In genomic region chr11:108819957-108820356, GRCh38 we compare ENCODE assay signal across 19 cellular contexts.
"Had no signal": no experiment of that assay in that cellular context is flagged by ENCODE, and none has a peak within 500 bp of the region (broad histone marks: within the 10 kb centered on the region; RNA-seq: fewer than 3 reads in every experiment).

No MANE protein-coding gene starts in this region.

- DNase-seq: effector memory CD4-positive, alpha-beta T cell; heart left ventricle; hypothalamus; kidney glomerular epithelial cell; mammary epithelial cell; naive thymus-derived CD4-positive, alpha-beta T cell; nephron progenitor cell; sigmoid colon; stimulated activated CD4-positive, alpha-beta T cell treated with anti-CD3 and anti-CD28 coated beads, Interleukin-2, amount 100 ng/mL, for 24 hours; stimulated activated CD4-positive, alpha-beta T cell treated with anti-CD3 and anti-CD28 coated beads, Interleukin-4, amount 100 ng/mL, for 4 hours; stimulated activated naive B cell treated with anti-CD40 and anti-IgM and Interleukin-4, amounts not matched to agents 10 μg/mL and 1 μg/mL and 100 μg/mL, for 72 hours; stimulated activated naive CD8-positive, alpha-beta T cell treated with anti-CD3 and anti-CD28 coated beads, Interleukin-15, amount 100 ng/mL, for 72 hours; testis; upper lobe of right lung had no signal

- H3K9me3 ChIP-seq: heart left ventricle, neutrophil, sigmoid colon, testis, tibial nerve, upper lobe of right lung, vagina had no signal

- ATAC-seq: esophagus mucosa; heart left ventricle; naive thymus-derived CD4-positive, alpha-beta T cell; stimulated activated naive B cell treated with anti-CD40 and anti-IgM and Interleukin-4, amounts not matched to agents 10 μg/mL and 1 μg/mL and 100 μg/mL, for 72 hours; stimulated activated naive CD8-positive, alpha-beta T cell treated with anti-CD3 and anti-CD28 coated beads, Interleukin-15, amount 100 ng/mL, for 72 hours; upper lobe of right lung had no signal

- H3K27ac ChIP-seq: heart left ventricle, neutrophil, sigmoid colon, skin epidermis, testis, tibial nerve, upper lobe of right lung, vagina had no signal

- H3K27me3 ChIP-seq: heart left ventricle, neutrophil, sigmoid colon, testis, tibial nerve, upper lobe of right lung, vagina had no signal

- H3K36me3 ChIP-seq: heart left ventricle, neutrophil, sigmoid colon, tibial nerve, upper lobe of right lung, vagina had no signal

- H3K4me3 ChIP-seq: heart left ventricle, sigmoid colon, skin epidermis, testis, tibial nerve, upper lobe of right lung, vagina had no signal

- H3K4me1 ChIP-seq: heart left ventricle, sigmoid colon, testis, tibial nerve, upper lobe of right lung, vagina had no signal
